In genomic region chr2:4122751-4123150, GRCh38 we compare ENCODE assay signal across 18 cellular contexts.
"Had no signal": no experiment of that assay in that cellular context is flagged by ENCODE, and none has a peak within 500 bp of the region (broad histone marks: within the 10 kb centered on the region; RNA-seq: fewer than 3 reads in every experiment).

No MANE protein-coding gene starts in this region.

- H3K27ac ChIP-seq: coronary artery, lower lobe of right lung, prostate gland, right atrium auricular region, stomach, thyroid gland had no signal

- H3K4me3 ChIP-seq: coronary artery, lower lobe of right lung, prostate gland, right atrium auricular region, smooth muscle cell, stomach, thyroid gland had no signal

- H3K4me1 ChIP-seq: lower lobe of right lung, prostate gland, right atrium auricular region, stomach, thyroid gland had no signal

- H3K36me3 ChIP-seq: lower lobe of right lung, prostate gland, right atrium auricular region, stomach, thyroid gland had no signal

- H3K27me3 ChIP-seq: right atrium auricular region, stomach, thyroid gland had no signal

- DNase-seq: dermis blood vessel endothelial cell; effector memory CD4-positive, alpha-beta T cell; hypothalamus; left ventricle myocardium superior; lower lobe of right lung; naive thymus-derived CD8-positive, alpha-beta T cell; nephron progenitor cell; nucleus accumbens; stimulated activated CD4-positive, alpha-beta T cell treated with anti-CD3 and anti-CD28 coated beads, Interleukin-12 subunit alpha, Interleukin-12 subunit beta, amount 100 ng/mL, for 4 hours; stimulated activated CD4-positive, alpha-beta T cell treated with anti-CD3 and anti-CD28 coated beads, Interleukin-1b, Interleukin-23, amount 100 ng/mL, for 48 hours; stimulated activated CD4-positive, alpha-beta T cell treated with anti-CD3 and anti-CD28 coated beads, Interleukin-4, amount 100 ng/mL, for 24 hours; stimulated activated naive CD4-positive, alpha-beta T cell treated with Interleukin-2 at 50 U/mL for 16 hours; stomach; thyroid gland had no signal

- H3K9me3 ChIP-seq: lower lobe of right lung, prostate gland, right atrium auricular region, thyroid gland had no signal
